Comparison of ENCODE assay signal across 7 cellular contexts in genomic region chr6:38937839-38938613, GRCh38.
"Had no signal": no experiment of that assay in that cellular context is flagged by ENCODE, and none has a peak within 500 bp of the region (broad histone marks: within the 10 kb centered on the region; RNA-seq: fewer than 3 reads in every experiment).

No MANE protein-coding gene starts in this region.

- DNase-seq: GM23248, GOT3, H7, IMR-90, KG1 had no signal

- H3K9me3 ChIP-seq: HAP-1 had no signal

- H2AFZ ChIP-seq: GM23248 had no signal

- H3K36me3 ChIP-seq: HAP-1 had no signal

- ATAC-seq: HCT116 had no signal

- H3K4me1 ChIP-seq: HAP-1 had no signal

- H3K9ac ChIP-seq: GM23248 had no signal

- H3K4me3 ChIP-seq: GM23248, HAP-1 had no signal

- H3K27ac ChIP-seq: GM23248 had no signal
